ENCODE assay signal across 8 cellular contexts in the genomic region with DNA sequence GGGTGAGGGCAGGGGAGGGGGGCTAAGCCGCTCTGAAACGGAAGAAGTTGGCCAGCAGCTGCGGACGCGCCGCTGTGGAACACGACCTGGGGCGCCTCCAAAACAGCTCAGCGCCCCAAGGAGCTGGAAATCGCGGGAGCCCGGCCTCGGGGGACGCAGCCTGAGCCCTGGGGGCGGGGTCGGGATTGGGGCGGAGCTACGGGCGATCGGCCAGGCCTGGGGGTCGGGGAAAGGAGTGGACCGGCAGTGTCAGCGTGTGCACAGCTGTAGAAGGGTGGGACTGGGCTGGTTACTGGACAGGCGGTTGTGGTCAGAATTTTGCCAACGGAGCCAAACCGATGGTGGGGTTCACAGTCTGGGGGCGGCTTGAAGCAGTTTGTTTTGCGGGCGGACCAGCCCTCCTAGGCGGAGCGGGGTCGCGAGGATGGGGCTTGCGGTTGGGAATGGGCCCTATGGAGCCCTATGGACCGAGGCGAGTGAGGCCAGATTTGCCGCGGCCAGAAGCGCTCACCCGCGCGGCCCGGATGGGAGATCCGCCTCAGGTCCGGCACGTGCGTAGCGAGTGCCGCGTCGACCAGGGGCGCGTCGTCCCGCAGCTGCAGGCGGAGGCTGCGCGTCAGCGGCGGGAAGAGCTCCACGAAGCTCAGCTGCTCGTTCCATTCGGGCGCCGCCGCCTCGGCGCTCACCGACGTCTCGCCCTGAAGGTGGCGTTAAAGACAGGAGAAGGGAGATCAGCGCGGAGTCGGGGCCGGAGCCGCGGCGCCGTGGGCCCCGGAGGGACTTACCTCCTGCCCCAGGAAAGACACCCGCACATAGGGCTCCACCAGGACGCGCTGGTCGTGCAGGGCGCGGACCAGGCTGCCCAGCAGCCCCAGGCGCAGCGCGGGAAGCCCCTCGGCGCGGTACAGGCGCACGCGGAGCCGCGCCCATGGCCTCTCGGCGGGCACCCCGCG. TPM values are rescaled to one million over a fixed set of nuclear protein-coding genes. Genes with fewer than 3 reads are reported as not detected.
DNase-seq lines count a peak whose midpoint lies in the region; ATAC-seq and TF ChIP-seq lines count a peak whose summit lies in the region.

No MANE protein-coding gene starts in this region.

- WGBS in aorta, 2 donors = 1% methylated on average over 85 to 102 of the region's 102 CpGs

- H3K36me3 ChIP-seq in DOHH2 (ENCODE audit: control insufficient read depth, low read length) (no peaks in the 10 kb centered on the region), aorta (ENCODE audit: control insufficient read depth in 1 of 2, insufficient read depth in 2 of 2, low read length in 1 of 2) (no peaks in the 10 kb centered on the region)

- intact Hi-C loops in aorta (cut with DNase I) = loop anchor here in 1 of 2 donors (5.0 kb wide), 1 partner anchor 139 kb away; no protein-coding TSS in a partner anchor

- DNase-seq in KG1 (lab: John Stamatoyannopoulos, UW) = peak; percentile 46
- DNase-seq in T-helper 17 cell = peak; percentile 62 to 74 (median 68)
- DNase-seq in amniotic epithelial cell (ENCODE audit: low read depth) = peak; percentile 65
- DNase-seq in hepatic stellate cell (ENCODE audit: low spot score) = peak; percentile 77
- DNase-seq in retinal pigment epithelial cell (ENCODE audit: low read depth) = peak; percentile 24
- peak; percentile 87 to 92 for DNase-seq in aorta

- H3K9me3 ChIP-seq in DOHH2 (ENCODE audit: control insufficient read depth, insufficient read depth, low read length) = no peaks in the 10 kb centered on the region
- H3K9me3 ChIP-seq in T-helper 17 cell (ENCODE audit: control insufficient read depth, low read length, poor library complexity, severe bottlenecking) = no peaks in the 10 kb centered on the region
- no peaks in the 10 kb centered on the region for H3K9me3 ChIP-seq in aorta (ENCODE audit: control insufficient read depth, low read length)

- no peaks in the 10 kb centered on the region for H4K20me1 ChIP-seq in DOHH2 (ENCODE audit: control insufficient read depth, insufficient read depth, low read depth, low read length)

- no peaks in the 10 kb centered on the region for H3K9me2 ChIP-seq in DOHH2 (replicated peaks; ENCODE audit: control insufficient read depth, low read length)

- peak overlapping the region; percentile 47 for H3K4me3 ChIP-seq in DOHH2 (ENCODE audit: low read length)
- peak overlapping the region; percentile 37 for H3K4me3 ChIP-seq in retinal pigment epithelial cell (ENCODE audit: low read length)
- H3K4me3 ChIP-seq in aorta (ENCODE audit: low read length in 2 of 2) = peak overlapping the region in 1 of 2 donors; percentile 35

- peak overlapping the region; percentile 85 for H3K4me3 Mint-ChIP-seq in T-helper 17 cell

- H3K36me3 Mint-ChIP-seq in T-helper 17 cell (ENCODE audit: low read depth) = peaks cover 3% of the 10 kb centered on the region

- H3K27me3 ChIP-seq in DOHH2 (ENCODE audit: control insufficient read depth, low read length) (peaks cover 34% of the 10 kb centered on the region), aorta (ENCODE audit: control insufficient read depth in 1 of 2, insufficient read depth in 2 of 2, low read length in 1 of 2) (no peaks in the 10 kb centered on the region)

- ATAC-seq in T-helper 17 cell (peak; percentile 94), aorta (ENCODE audit: low FRiP score) (peak; percentile 89), HG03457 (IDR thresholded peaks at IDR 0.05; ENCODE audit: unreplicated experiment) (no peak)

- H3K4me1 Mint-ChIP-seq in T-helper 17 cell = peaks cover 20% of the 10 kb centered on the region

- no peaks in the 10 kb centered on the region for H3K79me2 ChIP-seq in DOHH2 (ENCODE audit: control insufficient read depth, low read length)

- peak overlapping the region; percentile 67 for H3K4me2 ChIP-seq in DOHH2 (ENCODE audit: low read length)

- peaks cover 21% of the 10 kb centered on the region for H3K27me3 Mint-ChIP-seq in T-helper 17 cell

- H3K27ac ChIP-seq in DOHH2 (ENCODE audit: low read depth, low read length) (no peak overlapping the region), aorta (ENCODE audit: low read depth in 1 of 2, low read length in 2 of 2) (no peak overlapping the region)

- no peaks in the 10 kb centered on the region for H3F3A ChIP-seq in DOHH2 (ENCODE audit: control insufficient read depth, insufficient read depth)

- H3K4me1 ChIP-seq in DOHH2 (ENCODE audit: control insufficient read depth, low read length) (peaks cover 9% of the 10 kb centered on the region), aorta (ENCODE audit: control insufficient read depth in 1 of 2, insufficient read depth in 2 of 2, low read length in 2 of 2) (no peaks in the 10 kb centered on the region)

- H3K27ac Mint-ChIP-seq in T-helper 17 cell = no peak overlapping the region

- TF ChIP-seq CTCF in DOHH2 (IDR thresholded peaks at IDR 0.05; ENCODE audit: low read depth, low read length, poor library complexity, severe bottlenecking) = peak; percentile 39
- TF ChIP-seq CTCF in retinal pigment epithelial cell (conservative IDR thresholded peaks at IDR 0.05; ENCODE audit: low read depth, low read length) = peak; percentile 38

RNA-seq across cellular contexts. Expression of a gene that starts 14.3 kb away (rescaled TPM):
- total RNA-seq in T-helper 17 cell (10 to 100 TPM; 13.7 to 15.7 TPM), aorta (1 to 10 TPM; 3.3 to 6.0 TPM)
- polyA plus RNA-seq in aorta = 1 to 10 TPM; 3.5 to 3.8 TPM

RNA-seq across cellular contexts. Expression of a gene that starts 59.4 kb away (rescaled TPM):
- 100 to 1,000 TPM; 139 to 158 TPM for total RNA-seq in T-helper 17 cell
- 100 to 1,000 TPM; 140 to 166 TPM for total RNA-seq in aorta
- 100 to 1,000 TPM; 178 to 254 TPM for polyA plus RNA-seq in aorta

Comparison
In these comparisons a context has a peak if more than half of its experiments do, and no peak if none do; other contexts are left out.
1. DNase-seq: peak in every context shown above with its lines; median percentile 90 in aorta; 77 in hepatic stellate cell; 68 in T-helper 17 cell; 65 in amniotic epithelial cell; 46 in KG1; 24 in retinal pigment epithelial cell.